14 cellular contexts compared by ENCODE assay signal in the genomic region with DNA sequence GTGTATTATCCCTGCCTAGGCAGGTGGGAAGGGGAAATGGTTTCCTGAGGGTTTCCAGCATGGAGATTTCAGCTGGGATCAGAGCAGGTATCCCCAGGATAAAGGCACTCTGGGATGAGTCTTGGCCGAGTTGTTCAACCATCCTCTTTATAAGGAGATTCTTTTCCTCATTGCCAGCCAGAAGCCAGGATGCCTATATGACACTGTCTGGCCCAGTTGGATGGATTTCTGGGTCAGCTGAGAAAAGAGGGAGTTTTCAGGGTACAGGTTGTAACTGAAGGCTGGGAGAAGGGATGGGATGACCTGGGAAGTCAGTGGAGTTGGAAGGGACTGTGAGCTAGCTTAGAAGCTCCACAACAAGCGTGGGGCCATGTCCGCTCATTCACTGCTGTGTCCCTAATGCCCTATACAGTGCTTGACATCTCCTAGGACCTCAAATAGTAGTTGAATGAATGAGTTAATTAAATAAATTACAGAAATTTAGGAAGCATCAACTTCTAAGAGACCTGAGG.
"Had no signal": no experiment of that assay in that cellular context is flagged by ENCODE, and none has a peak within 500 bp of the region (broad histone marks: within the 10 kb centered on the region; RNA-seq: fewer than 3 reads in every experiment).

No MANE protein-coding gene starts in this region.

- H3K27ac ChIP-seq: upper lobe of right lung had no signal

- H3K4me1 Mint-ChIP-seq: activated naive CD4-positive, alpha-beta T cell treated with anti-CD3 and anti-CD28 coated beads, Interleukin-2, amount 10 ng/mL, durations not matched to agents 7 days and 5 days had no signal

- H3K27ac Mint-ChIP-seq: activated naive CD4-positive, alpha-beta T cell treated with anti-CD3 and anti-CD28 coated beads, Interleukin-2, amount 10 ng/mL, durations not matched to agents 7 days and 5 days; activated T-helper 1 cell treated with anti-CD3 and anti-CD28 coated beads, Interleukin-12 subunit alpha, Interleukin-12 subunit beta, Interleukin-2, Interleukin-4 antibody, amounts not matched to agents 30 ng/mL and 10 ng/mL and 1 ng/mL, durations not matched to agents 14 hours and 24 hours and 36 hours; brain; dendritic cell treated with granulocyte-macrophage colony-stimulating factor and Interleukin-4, amounts not matched to agents 40 ng/mL and 50 ng/mL, for 4 days; immature natural killer cell had no signal

- H3K4me3 Mint-ChIP-seq: activated CD8-positive, alpha-beta T cell treated with anti-CD3 and anti-CD28 coated beads for 36 hours; activated naive CD4-positive, alpha-beta T cell treated with anti-CD3 and anti-CD28 coated beads, Interleukin-2, amount 10 ng/mL, durations not matched to agents 7 days and 5 days; activated T-helper 1 cell treated with anti-CD3 and anti-CD28 coated beads, Interleukin-12 subunit alpha, Interleukin-12 subunit beta, Interleukin-2, Interleukin-4 antibody, amounts not matched to agents 30 ng/mL and 10 ng/mL and 1 ng/mL, durations not matched to agents 14 hours and 24 hours and 36 hours; brain; dendritic cell treated with granulocyte-macrophage colony-stimulating factor and Interleukin-4, amounts not matched to agents 40 ng/mL and 50 ng/mL, for 4 days; immature natural killer cell; natural killer cell treated with Interleukin-12 subunit alpha and Interleukin-12 subunit beta and Interleukin-15 and Interleukin-18, amount 100 ng/mL, for 72 hours had no signal

- H3K4me3 ChIP-seq: upper lobe of right lung had no signal

- H3K9me3 Mint-ChIP-seq: activated CD8-positive, alpha-beta T cell treated with anti-CD3 and anti-CD28 coated beads for 36 hours; activated naive CD4-positive, alpha-beta T cell treated with anti-CD3 and anti-CD28 coated beads, Interleukin-2, amount 10 ng/mL, durations not matched to agents 7 days and 5 days; activated T-helper 1 cell treated with anti-CD3 and anti-CD28 coated beads, Interleukin-12 subunit alpha, Interleukin-12 subunit beta, Interleukin-2, Interleukin-4 antibody, amounts not matched to agents 30 ng/mL and 10 ng/mL and 1 ng/mL, durations not matched to agents 14 hours and 24 hours and 36 hours; dendritic cell treated with granulocyte-macrophage colony-stimulating factor and Interleukin-4, amounts not matched to agents 40 ng/mL and 50 ng/mL, for 4 days; immature natural killer cell; natural killer cell treated with Interleukin-12 subunit alpha and Interleukin-12 subunit beta and Interleukin-15 and Interleukin-18, amount 100 ng/mL, for 72 hours had no signal

- H3K36me3 Mint-ChIP-seq: activated naive CD4-positive, alpha-beta T cell treated with anti-CD3 and anti-CD28 coated beads, Interleukin-2, amount 10 ng/mL, durations not matched to agents 7 days and 5 days; brain; natural killer cell treated with Interleukin-12 subunit alpha and Interleukin-12 subunit beta and Interleukin-15 and Interleukin-18, amount 100 ng/mL, for 72 hours had no signal

- DNase-seq: activated CD4-positive, alpha-beta T cell treated with anti-CD3 and anti-CD28 coated beads for 1 hour; activated CD8-positive, alpha-beta T cell treated with anti-CD3 and anti-CD28 coated beads for 36 hours; activated naive CD4-positive, alpha-beta T cell treated with anti-CD3 and anti-CD28 coated beads, Interleukin-2, amount 10 ng/mL, durations not matched to agents 7 days and 5 days; erythroblast; glutamatergic neuron; immature natural killer cell; left colon; stimulated activated CD4-positive, alpha-beta T cell treated with anti-CD3 and anti-CD28 coated beads, Interleukin-4, amount 100 ng/mL, for 1 hour; T-helper 9 cell; upper lobe of right lung had no signal

- H3K9me3 ChIP-seq: upper lobe of right lung had no signal

- H3K27me3 ChIP-seq: upper lobe of right lung had no signal

- H3K36me3 ChIP-seq: upper lobe of right lung had no signal
